8 cellular contexts compared by ENCODE assay signal in genomic region chr5:134004626-134005414, GRCh38. TPM values are rescaled to one million over a fixed set of nuclear protein-coding genes. Genes with fewer than 3 reads are reported as not detected.
DNase-seq lines count a peak whose midpoint lies in the region; ATAC-seq, FAIRE-seq and TF ChIP-seq lines count a peak whose summit lies in the region.

Gene VDAC1 (minus strand): TSS chr5:134004975. CDS start chr5:133993012, 11,963 bp downstream.

- no peak within 1 kb of the TSS for H3K4me3 ChIP-seq in KMS-11 (IDR thresholded peaks at IDR 0.05; ENCODE audit: insufficient read depth, low read depth, low read length)
- peak within 1 kb of the TSS; percentile 93 to 97 (median 95) for H3K4me3 ChIP-seq in pancreas
- peak within 1 kb of the TSS; percentile 75 to 95 for H3K4me3 ChIP-seq in tibial artery

- TF ChIP-seq CTCF in KMS-11 (conservative IDR thresholded peaks at IDR 0.05; ENCODE audit: low read depth, low read length) (no peak), glutamatergic neuron (IDR thresholded peaks at IDR 0.05; ENCODE audit: partially characterized antibody, unreplicated experiment) (no peak), pancreas (IDR thresholded peaks at IDR 0.05) (no peak), tibial artery (IDR thresholded peaks at IDR 0.05) (no peak)

- H3K4me1 Mint-ChIP-seq in glutamatergic neuron (ENCODE audit: low read depth, unreplicated experiment) = peaks cover 24% of the 10 kb centered on the region

- peaks cover 46% of the 10 kb centered on the region for H3K79me2 ChIP-seq in KMS-11 (ENCODE audit: insufficient read depth, low read depth)

- H3K27me3 ChIP-seq in KMS-11 (ENCODE audit: insufficient read depth, low read depth) (no peaks in the 10 kb centered on the region), pancreas (no peaks in the 10 kb centered on the region), tibial artery (no peaks in the 10 kb centered on the region)

- peak within 1 kb of the TSS; percentile 93 to 98 for H3K27ac Mint-ChIP-seq in activated naive CD4-positive, alpha-beta T cell treated with anti-CD3 and anti-CD28 coated beads, Interleukin-2, amount 50 U/mL, for 72 hours
- H3K27ac Mint-ChIP-seq in glutamatergic neuron (ENCODE audit: unreplicated experiment) = peak within 1 kb of the TSS; percentile 95

- H3K4me2 ChIP-seq in KMS-11 = peak within 1 kb of the TSS; percentile 78

- H3K27me3 Mint-ChIP-seq in glutamatergic neuron (ENCODE audit: unreplicated experiment) = peaks cover 3% of the 10 kb centered on the region

- DNase-seq in SKM-1 (lab: John Stamatoyannopoulos, UW; ENCODE audit: unreplicated experiment) (peak; percentile 52), glutamatergic neuron (peak; percentile 81), pancreas (peak; percentile 71 to 91 (median 80)), tibial artery (peak; percentile 77 to 94)
- peak; percentile 80 to 84 for DNase-seq in activated naive CD4-positive, alpha-beta T cell treated with anti-CD3 and anti-CD28 coated beads, Interleukin-2, amount 50 U/mL, for 72 hours (ENCODE audit: low spot score in 2 of 2)

- H3K9ac ChIP-seq in ES-I3 (ENCODE audit: low read depth, low read length) (peak within 1 kb of the TSS; percentile 73), KMS-11 (peak within 1 kb of the TSS; percentile 97)

- H3K9me3 ChIP-seq in ES-I3 (ENCODE audit: control insufficient read depth, insufficient read depth, low read length) = no peaks in the 10 kb centered on the region
- H3K9me3 ChIP-seq in pancreas = no peaks in the 10 kb centered on the region
- H3K9me3 ChIP-seq in tibial artery = no peaks in the 10 kb centered on the region

- intact Hi-C loops in pancreas (cut with DNase I) (no loop called here), tibial artery (cut with DNase I; ENCODE audit: low total_unique reads) (no loop called here)

- H3K4me3 Mint-ChIP-seq in glutamatergic neuron (ENCODE audit: unreplicated experiment) = peak within 1 kb of the TSS; percentile 96

- peaks cover 4% of the 10 kb centered on the region for H3K36me3 ChIP-seq in ES-I3 (ENCODE audit: insufficient read depth, low read length)
- no peaks in the 10 kb centered on the region for H3K36me3 ChIP-seq in KMS-11 (ENCODE audit: insufficient read depth)
- H3K36me3 ChIP-seq in pancreas = no peaks in the 10 kb centered on the region
- no peaks in the 10 kb centered on the region for H3K36me3 ChIP-seq in tibial artery

- H3K4me1 ChIP-seq in ES-I3 (ENCODE audit: insufficient read depth, low read length) (peaks cover 27% of the 10 kb centered on the region), KMS-11 (ENCODE audit: low read depth, poor library complexity, severe bottlenecking) (peaks cover 32% of the 10 kb centered on the region), pancreas (peaks cover 5 to 32% (median 17%) of the 10 kb centered on the region in 3 donors), tibial artery (peaks cover 0 to 52% (median 41%) of the 10 kb centered on the region in 4 donors)

- no peak for FAIRE-seq in pancreas (lab: Jason Lieb, UNC)

- no peaks in the 10 kb centered on the region for H3K9me3 Mint-ChIP-seq in activated naive CD4-positive, alpha-beta T cell treated with anti-CD3 and anti-CD28 coated beads, Interleukin-2, amount 50 U/mL, for 72 hours
- H3K9me3 Mint-ChIP-seq in glutamatergic neuron (ENCODE audit: unreplicated experiment) = peaks cover 9% of the 10 kb centered on the region

- peaks cover 34 to 40% of the 10 kb centered on the region in 2 donors for H3K36me3 Mint-ChIP-seq in activated naive CD4-positive, alpha-beta T cell treated with anti-CD3 and anti-CD28 coated beads, Interleukin-2, amount 50 U/mL, for 72 hours
- no peaks in the 10 kb centered on the region for H3K36me3 Mint-ChIP-seq in glutamatergic neuron (ENCODE audit: unreplicated experiment)

- H3K27ac ChIP-seq in KMS-11 (peak within 1 kb of the TSS; percentile 97), pancreas (peak within 1 kb of the TSS; percentile 91 to 98 (median 95)), tibial artery (peak within 1 kb of the TSS; percentile 97 to 98)

- 1% methylated on average over 70 to 95 of the region's 95 CpGs for WGBS in pancreas, 2 donors

- H4K20me1 ChIP-seq in KMS-11 (ENCODE audit: insufficient read depth) = peaks cover 15% of the 10 kb centered on the region

- ATAC-seq in GM21737 (IDR thresholded peaks at IDR 0.05; ENCODE audit: unreplicated experiment) (peak; percentile 73), pancreas (peak; percentile 86 to 92 (median 90))
- peak; percentile 83 to 89 for ATAC-seq in activated naive CD4-positive, alpha-beta T cell treated with anti-CD3 and anti-CD28 coated beads, Interleukin-2, amount 50 U/mL, for 72 hours

- peak within 1 kb of the TSS; percentile 89 for H2AFZ ChIP-seq in KMS-11 (ENCODE audit: low read depth)

RNA-seq across cellular contexts. Expression of gene VDAC1, which starts in this region (rescaled TPM):
- total RNA-seq in activated naive CD4-positive, alpha-beta T cell treated with anti-CD3 and anti-CD28 coated beads, Interleukin-2, amount 50 U/mL, for 72 hours = 100 to 1,000 TPM; 289 to 522 TPM
- 132 TPM for total RNA-seq in glutamatergic neuron (ENCODE audit: unreplicated experiment)
- 10 to 100 TPM; 41.8 to 87.8 (median 63.9) TPM for total RNA-seq in pancreas
- polyA plus RNA-seq in pancreas = 10 to 100 TPM; 49.5 to 67.1 TPM
